ENCODE assay signal across 8 cellular contexts in the genomic region with DNA sequence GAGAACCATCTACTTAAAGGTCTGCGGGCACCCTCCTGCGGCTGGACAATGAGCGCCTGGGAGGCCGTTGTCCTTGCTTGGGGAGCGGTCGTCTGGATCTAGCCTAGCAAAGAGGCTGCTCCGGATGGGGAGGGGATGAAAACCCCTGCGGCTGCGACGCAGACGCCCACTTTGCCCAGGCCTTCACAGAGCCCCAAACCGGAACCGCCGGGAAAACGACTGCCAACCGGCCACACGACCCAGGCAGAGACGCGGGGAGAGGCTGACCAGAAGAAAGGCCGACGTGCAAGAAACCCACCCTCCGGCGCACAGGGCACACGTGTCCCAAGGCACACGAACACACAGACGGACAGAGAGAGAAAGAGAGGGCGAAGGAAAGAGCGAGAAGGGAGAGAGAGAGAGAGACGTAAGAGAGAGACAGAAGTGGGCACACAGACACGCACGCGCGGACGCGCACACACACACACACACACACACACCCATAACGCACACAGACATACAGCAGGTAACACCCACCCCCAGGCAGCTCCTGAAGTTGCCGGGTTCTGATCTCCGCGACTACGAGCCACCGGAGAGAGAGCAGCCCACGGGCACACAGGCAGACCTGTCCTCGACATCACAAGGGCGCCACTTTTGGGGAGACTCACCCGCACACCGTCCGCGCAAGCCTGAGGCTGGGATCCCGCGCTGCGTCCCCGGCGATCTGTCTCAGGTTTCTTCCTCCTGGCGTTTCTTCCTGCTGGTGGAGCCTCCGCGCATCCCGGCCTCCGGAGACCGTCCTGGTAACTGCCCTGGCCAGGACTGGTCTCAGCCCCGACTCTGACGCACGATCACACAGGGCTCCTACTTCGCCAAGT.
DNase-seq lines count a peak whose midpoint lies in the region; ATAC-seq and TF ChIP-seq lines count a peak whose summit lies in the region.
"Not testable (repeated sequence)": the region's sequence is repeated elsewhere in the genome, so short reads cannot be mapped to it uniquely, and the experiment has no call there.

No MANE protein-coding gene starts in this region.

- DNase-seq in AG10803 (ENCODE audit: low read depth) (peak; percentile 18), foreskin melanocyte (peak; percentile 4)
- not testable (repeated sequence) for DNase-seq in activated CD4-positive, alpha-beta T cell treated with anti-CD3 and anti-CD28 coated beads for 36 hours; stimulated activated naive B cell treated with anti-CD40 and anti-IgM and Interleukin-4, amounts not matched to agents 10 μg/mL and 1 μg/mL and 100 μg/mL, for 72 hours
- DNase-seq in naive thymus-derived CD4-positive, alpha-beta T cell = peak in 1 of 9 donors; percentile 0

- peaks cover 13% of the 10 kb centered on the region for H3K9me3 Mint-ChIP-seq in activated CD4-positive, alpha-beta T cell treated with anti-CD3 and anti-CD28 coated beads for 36 hours (ENCODE audit: low read depth)
- H3K9me3 Mint-ChIP-seq in activated naive CD8-positive, alpha-beta T cell (ENCODE audit: low read depth) = not testable (repeated sequence)
- peaks cover 45% of the 10 kb centered on the region for H3K9me3 Mint-ChIP-seq in dendritic cell treated with granulocyte-macrophage colony-stimulating factor and Interleukin-4, amounts not matched to agents 40 ng/mL and 50 ng/mL, for 4 days
- peaks cover 0 to 22% (median 17%) of the 10 kb centered on the region in 11 donors for H3K9me3 Mint-ChIP-seq in naive thymus-derived CD4-positive, alpha-beta T cell
- peaks cover 13 to 14% of the 10 kb centered on the region in 2 donors for H3K9me3 Mint-ChIP-seq in stimulated activated naive B cell treated with anti-CD40 and anti-IgM and Interleukin-4, amounts not matched to agents 10 μg/mL and 1 μg/mL and 100 μg/mL, for 72 hours

- not testable (repeated sequence) for H3K27me3 Mint-ChIP-seq in activated CD4-positive, alpha-beta T cell treated with anti-CD3 and anti-CD28 coated beads for 36 hours; activated naive CD8-positive, alpha-beta T cell; dendritic cell treated with granulocyte-macrophage colony-stimulating factor and Interleukin-4, amounts not matched to agents 40 ng/mL and 50 ng/mL, for 4 days; naive thymus-derived CD4-positive, alpha-beta T cell; stimulated activated naive B cell treated with anti-CD40 and anti-IgM and Interleukin-4, amounts not matched to agents 10 μg/mL and 1 μg/mL and 100 μg/mL, for 72 hours

- H3K4me3 ChIP-seq in AG10803 (ENCODE audit: low read length) = peak overlapping the region; percentile 55
- H3K4me3 ChIP-seq in naive thymus-derived CD4-positive, alpha-beta T cell (ENCODE audit: low read length) = not testable (repeated sequence)

- not testable (repeated sequence) for H3K36me3 Mint-ChIP-seq in activated CD4-positive, alpha-beta T cell treated with anti-CD3 and anti-CD28 coated beads for 36 hours (ENCODE audit: low read depth); activated naive CD8-positive, alpha-beta T cell; dendritic cell treated with granulocyte-macrophage colony-stimulating factor and Interleukin-4, amounts not matched to agents 40 ng/mL and 50 ng/mL, for 4 days (ENCODE audit: low read depth); naive thymus-derived CD4-positive, alpha-beta T cell; stimulated activated naive B cell treated with anti-CD40 and anti-IgM and Interleukin-4, amounts not matched to agents 10 μg/mL and 1 μg/mL and 100 μg/mL, for 72 hours

- peak overlapping the region; percentile 72 for H3K4me3 Mint-ChIP-seq in activated CD4-positive, alpha-beta T cell treated with anti-CD3 and anti-CD28 coated beads for 36 hours
- peak overlapping the region; percentile 73 for H3K4me3 Mint-ChIP-seq in activated naive CD8-positive, alpha-beta T cell
- peak overlapping the region; percentile 75 for H3K4me3 Mint-ChIP-seq in dendritic cell treated with granulocyte-macrophage colony-stimulating factor and Interleukin-4, amounts not matched to agents 40 ng/mL and 50 ng/mL, for 4 days
- peak overlapping the region; percentile 34 to 92 (median 67) for H3K4me3 Mint-ChIP-seq in naive thymus-derived CD4-positive, alpha-beta T cell
- H3K4me3 Mint-ChIP-seq in stimulated activated naive B cell treated with anti-CD40 and anti-IgM and Interleukin-4, amounts not matched to agents 10 μg/mL and 1 μg/mL and 100 μg/mL, for 72 hours = peak overlapping the region; percentile 66 to 82

- not testable (repeated sequence) for H3K4me1 ChIP-seq in naive thymus-derived CD4-positive, alpha-beta T cell (ENCODE audit: control insufficient read depth in 2 of 2, insufficient read depth in 2 of 2, low read length in 2 of 2)

- not testable (repeated sequence) for H3K27me3 ChIP-seq in naive thymus-derived CD4-positive, alpha-beta T cell (ENCODE audit: control insufficient read depth in 2 of 2, insufficient read depth in 2 of 2, low read length in 2 of 2)

- peak; percentile 47 for ATAC-seq in HG03354 (IDR thresholded peaks at IDR 0.05; ENCODE audit: poor library complexity, severe bottlenecking, unreplicated experiment)
- not testable (repeated sequence) for ATAC-seq in activated CD4-positive, alpha-beta T cell treated with anti-CD3 and anti-CD28 coated beads for 36 hours; naive thymus-derived CD4-positive, alpha-beta T cell; stimulated activated naive B cell treated with anti-CD40 and anti-IgM and Interleukin-4, amounts not matched to agents 10 μg/mL and 1 μg/mL and 100 μg/mL, for 72 hours (replicated peaks)

- peaks cover 0 to 10% (median 0%) of the 10 kb centered on the region in 3 experiments for H3K9me3 ChIP-seq in naive thymus-derived CD4-positive, alpha-beta T cell (ENCODE audit: control insufficient read depth in 2 of 3, low read length in 3 of 3)

- peak overlapping the region; percentile 63 for H3K27ac Mint-ChIP-seq in activated CD4-positive, alpha-beta T cell treated with anti-CD3 and anti-CD28 coated beads for 36 hours
- H3K27ac Mint-ChIP-seq in activated naive CD8-positive, alpha-beta T cell = not testable (repeated sequence)
- H3K27ac Mint-ChIP-seq in dendritic cell treated with granulocyte-macrophage colony-stimulating factor and Interleukin-4, amounts not matched to agents 40 ng/mL and 50 ng/mL, for 4 days = peak overlapping the region; percentile 57
- peak overlapping the region in 4 of 9 donors; percentile 49 to 73 (median 70) for H3K27ac Mint-ChIP-seq in naive thymus-derived CD4-positive, alpha-beta T cell
- H3K27ac Mint-ChIP-seq in stimulated activated naive B cell treated with anti-CD40 and anti-IgM and Interleukin-4, amounts not matched to agents 10 μg/mL and 1 μg/mL and 100 μg/mL, for 72 hours = peak overlapping the region; percentile 60

- not testable (repeated sequence) for H3K4me1 Mint-ChIP-seq in activated CD4-positive, alpha-beta T cell treated with anti-CD3 and anti-CD28 coated beads for 36 hours; activated naive CD8-positive, alpha-beta T cell (ENCODE audit: low read depth); dendritic cell treated with granulocyte-macrophage colony-stimulating factor and Interleukin-4, amounts not matched to agents 40 ng/mL and 50 ng/mL, for 4 days (ENCODE audit: low read depth); naive thymus-derived CD4-positive, alpha-beta T cell; stimulated activated naive B cell treated with anti-CD40 and anti-IgM and Interleukin-4, amounts not matched to agents 10 μg/mL and 1 μg/mL and 100 μg/mL, for 72 hours

- not testable (repeated sequence) for TF ChIP-seq CTCF in AG10803 (conservative IDR thresholded peaks at IDR 0.05; ENCODE audit: low read length)

- intact Hi-C loops in activated CD4-positive, alpha-beta T cell treated with anti-CD3 and anti-CD28 coated beads for 36 hours (cut with DNase I, micrococcal nuclease); dendritic cell treated with granulocyte-macrophage colony-stimulating factor and Interleukin-4, amounts not matched to agents 40 ng/mL and 50 ng/mL, for 4 days (cut with micrococcal nuclease); naive thymus-derived CD4-positive, alpha-beta T cell (cut with micrococcal nuclease): not testable (repeated sequence)

- CTCF ChIA-PET in activated CD4-positive, alpha-beta T cell treated with anti-CD3 and anti-CD28 coated beads for 36 hours (lab: Charles Lee); naive thymus-derived CD4-positive, alpha-beta T cell (lab: Charles Lee): not testable (repeated sequence)

- not testable (repeated sequence) for H3K36me3 ChIP-seq in naive thymus-derived CD4-positive, alpha-beta T cell (ENCODE audit: control insufficient read depth in 2 of 3, insufficient read depth in 3 of 3, low read length in 3 of 3)

- H3K27ac ChIP-seq in naive thymus-derived CD4-positive, alpha-beta T cell (ENCODE audit: low read depth, low read length) = not testable (repeated sequence)

- POLR2A ChIA-PET in activated CD4-positive, alpha-beta T cell treated with anti-CD3 and anti-CD28 coated beads for 36 hours (lab: Charles Lee); naive thymus-derived CD4-positive, alpha-beta T cell (lab: Charles Lee): not testable (repeated sequence)
